Comparison of ENCODE assay signal across 8 cellular contexts in genomic region chr1:206935491-206936067, GRCh38. TPM values are rescaled to one million over a fixed set of nuclear protein-coding genes. Genes with fewer than 3 reads are reported as not detected.
DNase-seq lines count a peak whose midpoint lies in the region; ATAC-seq lines count a peak whose summit lies in the region.

No MANE protein-coding gene starts in this region.

- H3K4me1 ChIP-seq in iPS DF 6.9 (ENCODE audit: control insufficient read depth, insufficient read depth, low read length): no peaks in the 10 kb centered on the region

- H3K9me3 ChIP-seq in iPS DF 6.9 (ENCODE audit: control insufficient read depth, insufficient read depth, low read length): no peaks in the 10 kb centered on the region

- no peaks in the 10 kb centered on the region for H3K27me3 Mint-ChIP-seq in activated T-cell treated with anti-CD3 and anti-CD28 coated beads, Interleukin-2, amount 50 U/mL, for 72 hours (ENCODE audit: low read depth)

- H3K27ac ChIP-seq in iPS DF 6.9 (ENCODE audit: low read length): no peak overlapping the region

- peaks cover 30% of the 10 kb centered on the region for H3K4me1 Mint-ChIP-seq in activated T-cell treated with anti-CD3 and anti-CD28 coated beads, Interleukin-2, amount 50 U/mL, for 72 hours (ENCODE audit: low read depth)

- no peak overlapping the region for H3K4me3 ChIP-seq in iPS DF 6.9 (ENCODE audit: low read length)

- H3K9me3 Mint-ChIP-seq in activated T-cell treated with anti-CD3 and anti-CD28 coated beads, Interleukin-2, amount 50 U/mL, for 72 hours: no peaks in the 10 kb centered on the region

- no CpG with 5 or more reads among the region's 19 CpGs for WGBS in iPS DF 6.9 (ENCODE audit: insufficient coverage, insufficient read length)

- no peak overlapping the region for H3K4me3 Mint-ChIP-seq in activated T-cell treated with anti-CD3 and anti-CD28 coated beads, Interleukin-2, amount 50 U/mL, for 72 hours

- peak; percentile 63 to 76 for ATAC-seq in activated T-cell treated with anti-CD3 and anti-CD28 coated beads, Interleukin-2, amount 50 U/mL, for 72 hours (replicated peaks in 1 of 2)

- H3K36me3 Mint-ChIP-seq in activated T-cell treated with anti-CD3 and anti-CD28 coated beads, Interleukin-2, amount 50 U/mL, for 72 hours (ENCODE audit: insufficient read depth in 2 of 2): no peaks in the 10 kb centered on the region

- DNase-seq in ELR (ENCODE audit: low read depth) (peak; percentile 47), M059J (ENCODE audit: low read depth) (peak; percentile 8), iPS DF 6.9 (ENCODE audit: low read depth, low spot score) (peak; percentile 39), NCI-H2029 (lab: John Stamatoyannopoulos, UW) (no peak), anterior cingulate cortex (lab: John Stamatoyannopoulos, UW) (no peak), NCI-H2196 treated with DMSO at 0.1 percent for 48 hours (lab: John Stamatoyannopoulos, UW; ENCODE audit: unreplicated experiment) (no peak)
- DNase-seq in activated T-cell treated with anti-CD3 and anti-CD28 coated beads, Interleukin-2, amount 50 U/mL, for 72 hours: peak; percentile 69 to 70
- DNase-seq in stimulated activated naive CD4-positive, alpha-beta T cell treated with Interleukin-2 at 50 U/mL for 16 hours (lab: John Stamatoyannopoulos, UW): peak; percentile 14

- no peaks in the 10 kb centered on the region for H3K36me3 ChIP-seq in iPS DF 6.9 (ENCODE audit: control insufficient read depth, insufficient read depth, low read length)

- no peak overlapping the region for H3K27ac Mint-ChIP-seq in activated T-cell treated with anti-CD3 and anti-CD28 coated beads, Interleukin-2, amount 50 U/mL, for 72 hours

- no peaks in the 10 kb centered on the region for H3K27me3 ChIP-seq in iPS DF 6.9 (ENCODE audit: control insufficient read depth, insufficient read depth, low read length)

RNA-seq across cellular contexts. Expression of gene PIGR, which starts 10.7 kb away (rescaled TPM):
- 0.10 TPM in 1 of 2 replicates, not detected in the other for total RNA-seq in M059J (2014; rRNA removed; shearing (Covaris generic))
- total RNA-seq in activated T-cell treated with anti-CD3 and anti-CD28 coated beads, Interleukin-2, amount 50 U/mL, for 72 hours: under 1 TPM in 1 of 2 donors, not detected in 1; 0.12 TPM

RNA-seq across cellular contexts. Expression of gene FCMR, which starts 13.8 kb away (rescaled TPM):
- 0.34 and 3.5 TPM in 2 replicates for total RNA-seq in M059J (2014; rRNA removed; shearing (Covaris generic))
- 10 to 100 TPM; 47.3 to 50.3 TPM for total RNA-seq in activated T-cell treated with anti-CD3 and anti-CD28 coated beads, Interleukin-2, amount 50 U/mL, for 72 hours

RNA-seq across cellular contexts. Expression of gene FCAMR, which starts 34.7 kb away (rescaled TPM):
- not detected in 2 replicates for total RNA-seq in M059J (2014; rRNA removed; shearing (Covaris generic))
- not detected for total RNA-seq in activated T-cell treated with anti-CD3 and anti-CD28 coated beads, Interleukin-2, amount 50 U/mL, for 72 hours

RNA-seq across cellular contexts. Expression of gene IL24, which starts 38.3 kb away (rescaled TPM):
- 1.3 and 1.8 TPM in 2 replicates for total RNA-seq in M059J (2014; rRNA removed; shearing (Covaris generic))
- 1 to 10 TPM; 3.9 to 5.2 TPM for total RNA-seq in activated T-cell treated with anti-CD3 and anti-CD28 coated beads, Interleukin-2, amount 50 U/mL, for 72 hours

Comparison
In these comparisons a context has a peak if more than half of its experiments do, and no peak if none do; other contexts are left out.
1. DNase-seq: peak in ELR (single experiment), M059J (single experiment), activated T-cell treated with anti-CD3 and anti-CD28 coated beads, Interleukin-2, amount 50 U/mL, for 72 hours (2 of 2), iPS DF 6.9 (single experiment) and stimulated activated naive CD4-positive, alpha-beta T cell treated with Interleukin-2 at 50 U/mL for 16 hours (single experiment); none in NCI-H2029 (single experiment), anterior cingulate cortex (0 of 58) and NCI-H2196 treated with DMSO at 0.1 percent for 48 hours (single experiment).
2. RNA of gene FCMR, which starts 13.8 kb away (total RNA-seq): 47.3 to 50.3 TPM in activated T-cell treated with anti-CD3 and anti-CD28 coated beads, Interleukin-2, amount 50 U/mL, for 72 hours; 0.34 to 3.5 TPM in M059J; every median in the first group is over 10 times any median in the second.